Comparison of ENCODE assay signal across 9 cellular contexts in the genomic region with DNA sequence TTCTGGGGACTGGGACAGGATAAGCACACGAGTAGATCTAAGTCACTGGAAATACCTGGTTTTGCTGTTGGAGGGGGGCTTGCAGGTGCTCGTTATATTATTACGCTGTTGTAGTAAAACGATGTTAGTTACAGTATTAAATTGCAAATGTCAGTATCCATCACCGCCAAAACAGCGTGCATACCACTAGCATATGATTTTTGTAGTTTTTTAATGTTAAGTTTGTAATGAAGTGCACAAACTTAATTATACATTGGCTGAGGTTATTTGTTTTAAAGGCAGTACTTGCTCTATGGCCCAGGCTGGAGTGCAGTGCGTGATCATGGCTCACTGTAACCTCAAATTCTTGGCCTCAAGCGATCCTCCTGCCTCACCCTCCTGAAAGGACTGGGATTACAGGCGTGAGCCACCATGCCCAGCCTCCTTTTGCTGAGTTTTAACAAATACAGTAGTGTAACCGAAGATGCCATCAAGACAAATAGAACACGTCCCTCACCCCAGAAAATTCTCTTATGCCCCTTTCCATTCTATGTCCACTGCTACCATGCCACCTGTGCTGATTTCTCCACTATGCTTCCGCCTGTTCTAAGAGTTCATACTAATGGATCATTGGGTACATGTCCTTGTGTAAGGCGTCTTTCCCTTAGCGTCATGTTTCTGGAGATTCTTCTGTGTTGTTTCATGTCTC. TPM values are rescaled to one million over a fixed set of nuclear protein-coding genes. Genes with fewer than 3 reads are reported as not detected.
DNase-seq lines count a peak whose midpoint lies in the region; ATAC-seq, FAIRE-seq and TF ChIP-seq lines count a peak whose summit lies in the region.
"Had no signal": no experiment of that assay in that cellular context is flagged by ENCODE, and none has a peak within 500 bp of the region (broad histone marks: within the 10 kb centered on the region; RNA-seq: fewer than 3 reads in every experiment).

No MANE protein-coding gene starts in this region.

- DNase-seq in activated naive CD4-positive, alpha-beta T cell treated with anti-CD3 and anti-CD28 coated beads, Interleukin-2, amount 10 ng/mL, durations not matched to agents 7 days and 5 days: no peak
- DNase-seq in activated naive CD4-positive, alpha-beta T cell treated with anti-CD3 and anti-CD28 coated beads, Interleukin-2, amount 50 U/mL, for 16 hours: no peak
- DNase-seq in GM12878 (ENCODE audit: low read depth, low spot score): no peak
- DNase-seq in right lobe of liver: no peak
- DNase-seq in transverse colon: no peak
- no peak for DNase-seq in NCI-H524 (lab: John Stamatoyannopoulos, UW)
- DNase-seq in stimulated activated CD4-positive, alpha-beta T cell treated with anti-CD3 and anti-CD28 coated beads, Interleukin-15, amount 100 ng/mL, for 24 hours: no peak
- DNase-seq in NCI-H510A (lab: John Stamatoyannopoulos, UW): no peak
- DNase-seq: NCI-H2029 treated with DMSO at 0.1 percent for 48 hours had no signal

- peaks cover 63% of the 10 kb centered on the region for H3K4me1 Mint-ChIP-seq in activated naive CD4-positive, alpha-beta T cell treated with anti-CD3 and anti-CD28 coated beads, Interleukin-2, amount 10 ng/mL, durations not matched to agents 7 days and 5 days

- H3K36me3 Mint-ChIP-seq in activated naive CD4-positive, alpha-beta T cell treated with anti-CD3 and anti-CD28 coated beads, Interleukin-2, amount 10 ng/mL, durations not matched to agents 7 days and 5 days: peaks cover 4% of the 10 kb centered on the region

- H3K9me3 ChIP-seq in GM12878 (replicated peaks; ENCODE audit: control insufficient read depth, insufficient read depth, low read length) (no peaks in the 10 kb centered on the region), right lobe of liver (no peaks in the 10 kb centered on the region), transverse colon (no peaks in the 10 kb centered on the region)

- SMC1A ChIA-PET in GM12878 (lab: Charles Lee; ENCODE audit: uncharacterized antibody, unreplicated experiment): interaction anchor here (0.6 kb wide), 1 partner anchor 264 kb away, joined by 3 read pairs; no protein-coding TSS in a partner anchor

- TF ChIP-seq RAD21 in GM12878 (IDR thresholded peaks at IDR 0.05; ENCODE audit: insufficient read depth, low read depth, low read length): no peak

- CTCF ChIA-PET in activated naive CD4-positive, alpha-beta T cell treated with anti-CD3 and anti-CD28 coated beads, Interleukin-2, amount 10 ng/mL, durations not matched to agents 7 days and 5 days (lab: Charles Lee): no interaction called here
- CTCF ChIA-PET in GM12878 (lab: Yijun Ruan, JAX): no interaction called here

- TSS peak; percentile 58 for BruUV-seq in GM12878 (replicated peaks; lab: Mats Ljungman, UMichigan)

- H3K9me3 Mint-ChIP-seq in activated naive CD4-positive, alpha-beta T cell treated with anti-CD3 and anti-CD28 coated beads, Interleukin-2, amount 10 ng/mL, durations not matched to agents 7 days and 5 days: no peaks in the 10 kb centered on the region

- no peak for FAIRE-seq in GM12878 (lab: Jason Lieb, UNC)

- POLR2A ChIA-PET in GM12878 (lab: Charles Lee): interaction anchor here (0.8 kb wide), 1 partner anchor 8 kb away, joined by 4 read pairs; no protein-coding TSS in a partner anchor

- TF ChIP-seq CTCF in GM12878 (IDR thresholded peaks at IDR 0.05 in 2 of 3, conservative IDR thresholded peaks at IDR 0.05 in 1 of 3; ENCODE audit: control insufficient read depth in 2 of 3, extremely low read depth in 1 of 3, insufficient read depth in 1 of 3, low read depth in 3 of 3, low read length in 3 of 3) (no peak), right lobe of liver (IDR thresholded peaks at IDR 0.05) (no peak), transverse colon (IDR thresholded peaks at IDR 0.05) (no peak)

- RAD21 ChIA-PET in GM12878 (lab: Charles Lee; ENCODE audit: unreplicated experiment): no interaction called here

- H4K20me1 ChIP-seq in GM12878 (ENCODE audit: control insufficient read depth, insufficient read depth): no peaks in the 10 kb centered on the region

- H3K27ac Mint-ChIP-seq in activated naive CD4-positive, alpha-beta T cell treated with anti-CD3 and anti-CD28 coated beads, Interleukin-2, amount 10 ng/mL, durations not matched to agents 7 days and 5 days: peak overlapping the region; percentile 93

- no peaks in the 10 kb centered on the region for H3K36me3 ChIP-seq in GM12878 (ENCODE audit: control insufficient read depth in 2 of 2, insufficient read depth in 2 of 2, low read length in 1 of 2)
- no peaks in the 10 kb centered on the region for H3K36me3 ChIP-seq in right lobe of liver
- no peaks in the 10 kb centered on the region for H3K36me3 ChIP-seq in transverse colon

- peaks cover 3% of the 10 kb centered on the region for H3K27me3 Mint-ChIP-seq in activated naive CD4-positive, alpha-beta T cell treated with anti-CD3 and anti-CD28 coated beads, Interleukin-2, amount 10 ng/mL, durations not matched to agents 7 days and 5 days

- H3K9ac ChIP-seq in GM12878 (ENCODE audit: control insufficient read depth, insufficient read depth, low read length): no peak overlapping the region

- TF ChIP-seq EP300 in GM12878 (IDR thresholded peaks at IDR 0.05; ENCODE audit: borderline replicate concordance in 1 of 2, control insufficient read depth in 1 of 2, low read depth in 2 of 2, low read length in 2 of 2) (no peak), transverse colon (IDR thresholded peaks at IDR 0.05; ENCODE audit: low read depth) (no peak)

- peaks cover 14% of the 10 kb centered on the region for H3K4me1 ChIP-seq in GM12878 (ENCODE audit: control insufficient read depth, insufficient read depth, low read length)
- peaks cover 0 to 36% (median 13%) of the 10 kb centered on the region in 4 donors for H3K4me1 ChIP-seq in right lobe of liver
- peaks cover 44 to 62% (median 57%) of the 10 kb centered on the region in 4 donors for H3K4me1 ChIP-seq in transverse colon

- H3K27me3 ChIP-seq in GM12878 (replicated peaks in 1 of 2; ENCODE audit: control insufficient read depth in 2 of 2, insufficient read depth in 2 of 2, low read length in 1 of 2): no peaks in the 10 kb centered on the region
- no peaks in the 10 kb centered on the region for H3K27me3 ChIP-seq in right lobe of liver
- H3K27me3 ChIP-seq in transverse colon: no peaks in the 10 kb centered on the region

- no peak overlapping the region for H3K4me3 ChIP-seq in GM12878
- peak overlapping the region in 1 of 3 donors; percentile 22 for H3K4me3 ChIP-seq in right lobe of liver
- peak overlapping the region in 2 of 4 donors; percentile 31 to 74 for H3K4me3 ChIP-seq in transverse colon

- no peak for TF ChIP-seq POLR2A in GM12878 (IDR thresholded peaks at IDR 0.05; ENCODE audit: low read depth, low read length)
- no peak for TF ChIP-seq POLR2A in right lobe of liver (IDR thresholded peaks at IDR 0.05)
- no peak for TF ChIP-seq POLR2A in transverse colon (IDR thresholded peaks at IDR 0.05)

- no peak overlapping the region for H3K4me2 ChIP-seq in GM12878 (ENCODE audit: control insufficient read depth, insufficient read depth)

- intact Hi-C loops in GM12878 (cut with micrococcal nuclease; ENCODE audit: unreplicated experiment): no loop called here
- intact Hi-C loops in right lobe of liver (cut with DNase I): no loop called here
- intact Hi-C loops in transverse colon (cut with DNase I; ENCODE audit: low total_unique reads): no loop called here

- H3K4me3 Mint-ChIP-seq in activated naive CD4-positive, alpha-beta T cell treated with anti-CD3 and anti-CD28 coated beads, Interleukin-2, amount 10 ng/mL, durations not matched to agents 7 days and 5 days: peak overlapping the region; percentile 73

- H3K27ac ChIP-seq in GM12878 (ENCODE audit: control insufficient read depth, insufficient read depth) (no peak overlapping the region), right lobe of liver (peak overlapping the region; percentile 21 to 55 (median 39)), transverse colon (peak overlapping the region; percentile 95 to 99 (median 98))

- ATAC-seq in GM12878 (no peak), right lobe of liver (no peak)

- no peak overlapping the region for H2AFZ ChIP-seq in GM12878 (ENCODE audit: control insufficient read depth, low read depth, low read length)

- in situ Hi-C loops in GM12878 (cut with MboI) (no loop called here), transverse colon (cut with MboI; ENCODE audit: low pct_ligation_motif_present in 1 of 4, low pct_unique_long_range_greater_than_20kb in 1 of 4, low sequenced_read_pairs in 3 of 4) (no loop called here)

- WGBS in GM12878 (ENCODE audit: insufficient coverage, insufficient replicate concordance, low lambda C conversion rate, missing lambda C conversion rate): 87% methylated on average over 14 of the region's 14 CpGs
- whole genome bisulfite sequencing in right lobe of liver (ENCODE audit: insufficient coverage, low coverage, low lambda C conversion rate, missing lambda C conversion rate): 80% methylated on average over 11 of the region's 14 CpGs
- 69 to 72% methylated on average over 13 to 14 of the region's 14 CpGs for WGBS in transverse colon (ENCODE audit: low coverage in 1 of 2), 2 donors

- H3K79me2 ChIP-seq in GM12878 (ENCODE audit: control insufficient read depth, insufficient read depth, low read length): peaks cover 4% of the 10 kb centered on the region

RNA-seq across cellular contexts. Expression of gene CSNK1D, which starts 20.7 kb away (rescaled TPM):
- total RNA-seq in GM12878 (2013; cell fraction: nucleolus; rRNA removed): 85.1 and 93.8 TPM in 2 replicates
- total RNA-seq in GM12878 (2014; rRNA removed) (17.3 and 25.0 TPM in 2 replicates), GM12878 (2014; rRNA removed; fragmentation: Illumina TruSeq; extraction: Trizol) (26.4 and 27.8 TPM in 2 replicates), GM12878 (2021) (85.5 and 94.2 TPM in 2 replicates), right lobe of liver (10 to 100 TPM; 32.7 to 73.0 (median 45.9) TPM), transverse colon (100 to 1,000 TPM in 2 of 4 donors, 10 to 100 TPM in 2; 86.0 to 230 (median 148) TPM)
- polyA plus RNA-seq in GM12878 (2011; ENCODE audit: low read depth): 42.9 TPM
- polyA plus RNA-seq in GM12878 (2011; rRNA removed) (40.7 and 54.4 TPM in 2 replicates), GM12878 (2014; fragmentation: Illumina TruSeq; extraction: Trizol) (72.5 and 105 TPM in 2 replicates), GM12878 (2014; fragmentation: Nextera tagmentation; extraction: Ambion mirVana) (10 to 100 TPM in 1 of 2 experiments, 1 to 10 TPM in 1; 5.7 to 13.0 TPM), GM12878 (2014; rRNA removed) (74.9 and 90.3 TPM in 2 replicates), GM12878 (2016; fragmentation: Nextera tagmentation; extraction: Ambion mirVana) (10 to 100 TPM; 61.8 to 63.4 TPM)
- 58.6 and 69.9 TPM in 2 replicates for polyA plus RNA-seq in GM12878 (2011; cell fraction: cytosol; rRNA removed)
- polyA plus RNA-seq in GM12878 (2011; cell fraction: nucleus; rRNA removed): 236 and 302 TPM in 2 replicates
- 62.0 and 78.9 TPM in 2 replicates for polyA plus RNA-seq in GM12878 (2012)
- 53.9 and 56.8 TPM in 2 replicates for polyA minus RNA-seq in GM12878 (2011; rRNA and poly(A)+ RNA removed)
- polyA minus RNA-seq in GM12878 (2011; cell fraction: cytosol; rRNA and poly(A)+ RNA removed): 25.1 and 26.0 TPM in 2 replicates
- 38.6 and 73.4 TPM in 2 replicates for polyA minus RNA-seq in GM12878 (2011; cell fraction: nucleus; rRNA and poly(A)+ RNA removed)

RNA-seq across cellular contexts. Expression of gene CD7, which starts 23.2 kb away (rescaled TPM):
- not detected in 2 replicates for total RNA-seq in GM12878 (2013; cell fraction: nucleolus; rRNA removed)
- total RNA-seq in GM12878 (2014; rRNA removed) (not detected in 2 replicates), GM12878 (2014; rRNA removed; fragmentation: Illumina TruSeq; extraction: Trizol) (not detected in 2 replicates), GM12878 (2021) (0.33 TPM in 1 of 2 replicates, not detected in the other), right lobe of liver (1 to 10 TPM in 4 of 6 experiments, under 1 TPM in 2; 0.31 to 3.2 (median 1.3) TPM), transverse colon (1 to 10 TPM; 6.1 to 9.7 (median 7.4) TPM)
- not detected for polyA plus RNA-seq in GM12878 (2011; ENCODE audit: low read depth)
- polyA plus RNA-seq in GM12878 (2011; rRNA removed) (not detected in 2 replicates), GM12878 (2014; fragmentation: Illumina TruSeq; extraction: Trizol) (not detected in 2 replicates), GM12878 (2014; fragmentation: Nextera tagmentation; extraction: Ambion mirVana) (not detected), GM12878 (2014; rRNA removed) (0.60 TPM in 1 of 2 replicates, not detected in the other), GM12878 (2016; fragmentation: Nextera tagmentation; extraction: Ambion mirVana) (not detected)
- 0.07 and 0.18 TPM in 2 replicates for polyA plus RNA-seq in GM12878 (2011; cell fraction: cytosol; rRNA removed)
- polyA plus RNA-seq in GM12878 (2011; cell fraction: nucleus; rRNA removed): 0.33 and 0.53 TPM in 2 replicates
- polyA plus RNA-seq in GM12878 (2012): 0.14 TPM in 1 of 2 replicates, not detected in the other
- not detected in 2 replicates for polyA minus RNA-seq in GM12878 (2011; rRNA and poly(A)+ RNA removed)
- not detected in 2 replicates for polyA minus RNA-seq in GM12878 (2011; cell fraction: cytosol; rRNA and poly(A)+ RNA removed)
- polyA minus RNA-seq in GM12878 (2011; cell fraction: nucleus; rRNA and poly(A)+ RNA removed): 0.19 TPM in 1 of 2 replicates, not detected in the other

RNA-seq across cellular contexts. Expression of gene SECTM1, which starts 39.3 kb away (rescaled TPM):
- total RNA-seq in GM12878 (2013; cell fraction: nucleolus; rRNA removed): not detected in 2 replicates
- total RNA-seq in GM12878 (2014; rRNA removed): not detected in 2 replicates
- total RNA-seq in GM12878 (2014; rRNA removed; fragmentation: Illumina TruSeq; extraction: Trizol): not detected in 2 replicates
- total RNA-seq in GM12878 (2021): 0.08 TPM in 1 of 2 replicates, not detected in the other
- polyA plus RNA-seq in GM12878 (2011; ENCODE audit: low read depth): not detected
- polyA plus RNA-seq in GM12878 (2011; rRNA removed): 0.12 TPM in 1 of 2 replicates, not detected in the other
- polyA plus RNA-seq in GM12878 (2011; cell fraction: cytosol; rRNA removed): 0.15 and 0.22 TPM in 2 replicates
- polyA plus RNA-seq in GM12878 (2011; cell fraction: nucleus; rRNA removed): 0.09 and 0.21 TPM in 2 replicates
- polyA plus RNA-seq in GM12878 (2012): 0.07 TPM in 1 of 2 replicates, not detected in the other
- polyA plus RNA-seq in GM12878 (2014; fragmentation: Illumina TruSeq; extraction: Trizol): 0.10 TPM in 1 of 2 replicates, not detected in the other
- polyA plus RNA-seq in GM12878 (2014; fragmentation: Nextera tagmentation; extraction: Ambion mirVana): not detected
- polyA plus RNA-seq in GM12878 (2014; rRNA removed): 0.11 TPM in 1 of 2 replicates, not detected in the other
- under 1 TPM in 1 of 2 experiments, not detected in 1; 0.13 TPM for polyA plus RNA-seq in GM12878 (2016; fragmentation: Nextera tagmentation; extraction: Ambion mirVana)
- 0.10 TPM in 1 of 2 replicates, not detected in the other for polyA minus RNA-seq in GM12878 (2011; rRNA and poly(A)+ RNA removed)
- not detected in 2 replicates for polyA minus RNA-seq in GM12878 (2011; cell fraction: cytosol; rRNA and poly(A)+ RNA removed)
- not detected in 2 replicates for polyA minus RNA-seq in GM12878 (2011; cell fraction: nucleus; rRNA and poly(A)+ RNA removed)
- total RNA-seq in right lobe of liver: 1 to 10 TPM; 3.9 to 7.4 (median 5.8) TPM
- total RNA-seq in transverse colon: 100 to 1,000 TPM in 2 of 4 donors, 10 to 100 TPM in 1, 1 to 10 TPM in 1; 5.8 to 127 (median 107) TPM
